ENCODE assay signal across 9 cellular contexts in the genomic region with DNA sequence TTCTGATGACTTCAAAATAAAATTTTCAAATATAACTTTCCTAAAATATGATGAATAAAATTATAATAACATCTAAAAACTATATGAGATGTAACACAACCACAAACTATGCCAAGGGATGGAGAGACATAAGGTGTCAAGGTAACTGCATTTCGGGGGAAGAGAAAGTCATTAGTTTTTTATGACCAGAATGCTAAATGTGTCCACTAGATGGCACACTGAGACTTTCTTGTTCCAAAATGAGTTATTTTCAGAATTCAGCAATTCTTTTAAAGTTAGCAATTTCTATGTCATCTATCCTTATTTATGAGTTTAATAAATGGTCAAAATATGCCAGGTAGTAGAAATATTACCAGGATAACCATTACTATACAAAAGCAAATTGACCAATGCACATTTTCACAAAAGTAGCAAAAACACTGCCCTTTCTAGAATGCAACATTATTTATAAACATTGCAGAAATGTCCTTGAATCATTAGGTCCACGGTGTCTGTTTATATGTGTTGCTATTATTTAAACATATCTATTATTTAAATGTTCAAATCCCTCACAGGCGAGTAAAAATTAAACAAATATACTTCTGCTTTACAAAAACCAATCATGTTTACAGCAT.
DNase-seq lines count a peak whose midpoint lies in the region; ATAC-seq and TF ChIP-seq lines count a peak whose summit lies in the region.
"Had no signal": no experiment of that assay in that cellular context is flagged by ENCODE, and none has a peak within 500 bp of the region (broad histone marks: within the 10 kb centered on the region; RNA-seq: fewer than 3 reads in every experiment).

No MANE protein-coding gene starts in this region.

- POLR2A ChIA-PET in Panc1 (lab: Charles Lee): no interaction called here

- H3K4me1 ChIP-seq in Panc1 (ENCODE audit: control insufficient read depth, insufficient read depth, low read length): no peaks in the 10 kb centered on the region

- no peaks in the 10 kb centered on the region for H3K4me1 Mint-ChIP-seq in osteocyte (ENCODE audit: unreplicated experiment)

- DNase-seq in COLO829 (ENCODE audit: low spot score) (peak; percentile 6), GM20000 (ENCODE audit: low spot score) (peak; percentile 41), Panc1 (ENCODE audit: low read depth, low spot score) (peak; percentile 12), erythroblast (lab: John Stamatoyannopoulos, UW) (peak; percentile 51 to 76), osteocyte (ENCODE audit: extremely low spot score, unreplicated experiment) (no peak), NCI-H187 (lab: John Stamatoyannopoulos, UW) (no peak)
- DNase-seq in stimulated activated CD4-positive, alpha-beta T cell treated with anti-CD3 and anti-CD28 coated beads, Interleukin-12 subunit alpha, Interleukin-12 subunit beta, amount 100 ng/mL, for 4 hours: no peak

- no peaks in the 10 kb centered on the region for H3K9me3 ChIP-seq in Panc1 (ENCODE audit: control insufficient read depth, insufficient read depth, low read depth, low read length)

- no TSS peak for BruUV-seq in Panc1 (replicated peaks; lab: Mats Ljungman, UMichigan)

- no peaks in the 10 kb centered on the region for H3K36me3 Mint-ChIP-seq in osteocyte (ENCODE audit: unreplicated experiment)

- TF ChIP-seq CTCF in GM20000 (IDR thresholded peaks at IDR 0.05; ENCODE audit: extremely low read depth, missing control alignments): peak; percentile 46
- peak; percentile 67; the same call in 1 of the 2 replicates for TF ChIP-seq CTCF in Panc1 (IDR thresholded peaks at IDR 0.05)
- TF ChIP-seq CTCF in osteocyte (IDR thresholded peaks at IDR 0.05): peak; percentile 80

- CTCF ChIA-PET in Panc1 (lab: Charles Lee): no interaction called here

- no peaks in the 10 kb centered on the region for H3K27me3 ChIP-seq in Panc1 (ENCODE audit: control insufficient read depth, insufficient read depth, low read length)

- no peak overlapping the region for H3K4me3 Mint-ChIP-seq in osteocyte (ENCODE audit: unreplicated experiment)
- H3K4me3 Mint-ChIP-seq: T-helper 1 cell treated with Interleukin-12 subunit alpha and Interleukin-12 subunit beta and Interleukin-4 antibody, amounts not matched to agents 30 μg/mL and 1 μg/mL, for 36 hours had no signal

- no peak overlapping the region for H3K4me3 ChIP-seq in Panc1 (ENCODE audit: low read depth in 2 of 2, low read length in 2 of 2)

- no peak overlapping the region for H3K27ac Mint-ChIP-seq in osteocyte (ENCODE audit: unreplicated experiment)
- H3K27ac Mint-ChIP-seq: T-helper 1 cell treated with Interleukin-12 subunit alpha and Interleukin-12 subunit beta and Interleukin-4 antibody, amounts not matched to agents 30 μg/mL and 1 μg/mL, for 36 hours had no signal

- H3K27ac ChIP-seq in Panc1 (ENCODE audit: low read length): no peak overlapping the region

- TF ChIP-seq POLR2A in erythroblast (IDR thresholded peaks at IDR 0.05; ENCODE audit: low read length): no peak

- H3K9me3 Mint-ChIP-seq in osteocyte (ENCODE audit: unreplicated experiment): no peaks in the 10 kb centered on the region
- H3K9me3 Mint-ChIP-seq: T-helper 1 cell treated with Interleukin-12 subunit alpha and Interleukin-12 subunit beta and Interleukin-4 antibody, amounts not matched to agents 30 μg/mL and 1 μg/mL, for 36 hours had no signal

- in situ Hi-C loops in Panc1 (cut with HindIII; ENCODE audit: low pct_unique_long_range_greater_than_20kb, low sequenced_read_pairs): no loop called here

- intact Hi-C loops in Panc1 (cut with micrococcal nuclease; ENCODE audit: unreplicated experiment): loop anchor here (2.0 kb wide), 1 partner anchor 154 kb away; no protein-coding TSS in a partner anchor

- H3K36me3 ChIP-seq in Panc1 (ENCODE audit: control insufficient read depth, insufficient read depth, low read length): no peaks in the 10 kb centered on the region

- ATAC-seq in Panc1: no peak
- no peak for ATAC-seq in HG02970 (IDR thresholded peaks at IDR 0.05; ENCODE audit: low FRiP score, unreplicated experiment)

- H3K27me3 Mint-ChIP-seq in osteocyte (ENCODE audit: unreplicated experiment): no peaks in the 10 kb centered on the region

Comparison
In these comparisons a context has a peak if more than half of its experiments do, and no peak if none do; other contexts are left out.
1. DNase-seq: peak in COLO829 (single experiment), GM20000 (single experiment), Panc1 (single experiment) and erythroblast (2 of 2); none in osteocyte (single experiment), NCI-H187 (0 of 2) and stimulated activated CD4-positive, alpha-beta T cell treated with anti-CD3 and anti-CD28 coated beads, Interleukin-12 subunit alpha, Interleukin-12 subunit beta, amount 100 ng/mL, for 4 hours (single experiment).
2. Peak in every context shown above with its lines, with median percentiles within 50 percentile points of each other: CTCF ChIP-seq.